ENCODE assay signal across 10 cellular contexts in genomic region chrX:49282647-49283011, GRCh38. TPM values are rescaled to one million over a fixed set of nuclear protein-coding genes. Genes with fewer than 3 reads are reported as not detected.
DNase-seq lines count a peak whose midpoint lies in the region; ATAC-seq and TF ChIP-seq lines count a peak whose summit lies in the region.
"Had no signal": no experiment of that assay in that cellular context is flagged by ENCODE, and none has a peak within 500 bp of the region (broad histone marks: within the 10 kb centered on the region; RNA-seq: fewer than 3 reads in every experiment).

No MANE protein-coding gene starts in this region.

- no peak overlapping the region for H3K4me3 Mint-ChIP-seq in effector memory CD8-positive, alpha-beta T cell

- 19 to 26% (median 23%) methylated on average over 11 of the region's 11 CpGs for WGBS in ovary, 3 donors

- DNase-seq in NCI-H748 (lab: John Stamatoyannopoulos, UW; ENCODE audit: unreplicated experiment) (peak; percentile 20), fibroblast of mammary gland (ENCODE audit: low read depth) (peak; percentile 48), ovary (peak; percentile 24 to 50 (median 39))
- DNase-seq in effector memory CD8-positive, alpha-beta T cell, result no peak

- peaks cover 13 to 16% of the 10 kb centered on the region in 2 donors for H3K4me1 Mint-ChIP-seq in effector memory CD8-positive, alpha-beta T cell (ENCODE audit: low read depth in 2 of 2)

- no peaks in the 10 kb centered on the region for H3K27me3 ChIP-seq in ovary
- H3K27me3 ChIP-seq: body of pancreas had no signal

- TF ChIP-seq CTCF in fibroblast of mammary gland (conservative IDR thresholded peaks at IDR 0.05; ENCODE audit: control insufficient read depth, insufficient read depth, low read depth, low read length) (peak; percentile 42), ovary (IDR thresholded peaks at IDR 0.05) (peak in 1 of 3 donors; percentile 15)

- H3K4me1 ChIP-seq in ES-I3 (ENCODE audit: insufficient read depth, low read length), result no peaks in the 10 kb centered on the region; the same call in 1 of the 2 replicates
- peaks cover 3% of the 10 kb centered on the region for H3K4me1 ChIP-seq in ovary (ENCODE audit: insufficient read depth)

- peak overlapping the region in 1 of 2 donors; percentile 19 for H3K27ac Mint-ChIP-seq in effector memory CD8-positive, alpha-beta T cell

- intact Hi-C loops in ovary (cut with DNase I), result no loop called here

- no peaks in the 10 kb centered on the region for H3K27me3 Mint-ChIP-seq in effector memory CD8-positive, alpha-beta T cell

- H3K36me3 ChIP-seq in ES-I3 (ENCODE audit: insufficient read depth, low read length) (no peaks in the 10 kb centered on the region), ovary (no peaks in the 10 kb centered on the region)

- ATAC-seq in GM19455 (IDR thresholded peaks at IDR 0.05; ENCODE audit: unreplicated experiment) (no peak), GM19324 (IDR thresholded peaks at IDR 0.05; ENCODE audit: low FRiP score, unreplicated experiment) (no peak)
- ATAC-seq in effector memory CD8-positive, alpha-beta T cell (replicated peaks), result no peak
- ATAC-seq: body of pancreas had no signal

- H3K9me3 ChIP-seq in ES-I3 (ENCODE audit: control insufficient read depth, insufficient read depth, low read length) (no peaks in the 10 kb centered on the region), ovary (no peaks in the 10 kb centered on the region)
- H3K9me3 ChIP-seq: body of pancreas had no signal

- TF ChIP-seq EP300 in ovary (IDR thresholded peaks at IDR 0.05), result no peak

- no peak for TF ChIP-seq POLR2A in ovary (IDR thresholded peaks at IDR 0.05)

- H3K36me3 Mint-ChIP-seq in effector memory CD8-positive, alpha-beta T cell (ENCODE audit: insufficient read depth), result peaks cover 11% of the 10 kb centered on the region

- H3K27ac ChIP-seq in ovary, result no peak overlapping the region
- H3K27ac ChIP-seq: body of pancreas had no signal

- H3K9ac ChIP-seq in ES-I3 (ENCODE audit: low read depth, low read length), result peak overlapping the region; percentile 3; the same call in 1 of the 2 replicates

- H3K4me3 ChIP-seq in fibroblast of mammary gland (ENCODE audit: control insufficient read depth, low read depth, low read length) (no peak overlapping the region), ovary (no peak overlapping the region)
- H3K4me3 ChIP-seq: body of pancreas, lung had no signal

- H3K9me3 Mint-ChIP-seq in effector memory CD8-positive, alpha-beta T cell, result no peaks in the 10 kb centered on the region

RNA-seq across cellular contexts. Expression of gene PPP1R3F, which starts 13.0 kb away (rescaled TPM):
- total RNA-seq in ovary, result 10 to 100 TPM in 5 of 7 donors, 1 to 10 TPM in 2; 8.3 to 16.1 (median 12.3) TPM
- 1 to 10 TPM; 1.7 to 5.5 TPM for polyA plus RNA-seq in ovary

RNA-seq across cellular contexts. Expression of gene FOXP3, which starts 18.1 kb away (rescaled TPM):
- under 1 TPM in 4 of 7 donors, not detected in 3; 0.10 to 0.60 (median 0.33) TPM for total RNA-seq in ovary
- polyA plus RNA-seq in ovary, result under 1 TPM; 0.10 to 0.25 TPM
- total RNA-seq: body of pancreas had no signal

RNA-seq across cellular contexts. Expression of gene GAGE10, which starts 20.8 kb away (rescaled TPM):
- total RNA-seq in ovary, result not detected
- polyA plus RNA-seq in ovary, result not detected
- total RNA-seq: body of pancreas; lung; T-helper 1 cell treated with Interleukin-12 subunit alpha and Interleukin-12 subunit beta and Interleukin-4 antibody, amounts not matched to agents 30 ng/mL and 1 ng/mL, for 36 hours had no signal
- polyA plus RNA-seq: lung had no signal

RNA-seq across cellular contexts. Expression of gene GAGE12J, which starts 39.2 kb away (rescaled TPM):
- not detected for total RNA-seq in ovary
- not detected for polyA plus RNA-seq in ovary
- total RNA-seq: body of pancreas; lung; T-helper 1 cell treated with Interleukin-12 subunit alpha and Interleukin-12 subunit beta and Interleukin-4 antibody, amounts not matched to agents 30 ng/mL and 1 ng/mL, for 36 hours had no signal
- polyA plus RNA-seq: lung had no signal

RNA-seq across cellular contexts. Expression of gene CCDC22, which starts 47.4 kb away (rescaled TPM):
- 10 to 100 TPM in 6 of 7 donors, 1 to 10 TPM in 1; 7.9 to 15.7 (median 11.5) TPM for total RNA-seq in ovary
- 10 to 100 TPM in 1 of 2 donors, 1 to 10 TPM in 1; 2.8 to 10.8 TPM for polyA plus RNA-seq in ovary

Comparison
In these comparisons a context has a peak if more than half of its experiments do, and no peak if none do; other contexts are left out.
1. DNase-seq: peak in NCI-H748 (single experiment), fibroblast of mammary gland (single experiment) and ovary (5 of 5); none in effector memory CD8-positive, alpha-beta T cell (0 of 3).